Comparison of ENCODE assay signal across 13 cellular contexts in the genomic region with DNA sequence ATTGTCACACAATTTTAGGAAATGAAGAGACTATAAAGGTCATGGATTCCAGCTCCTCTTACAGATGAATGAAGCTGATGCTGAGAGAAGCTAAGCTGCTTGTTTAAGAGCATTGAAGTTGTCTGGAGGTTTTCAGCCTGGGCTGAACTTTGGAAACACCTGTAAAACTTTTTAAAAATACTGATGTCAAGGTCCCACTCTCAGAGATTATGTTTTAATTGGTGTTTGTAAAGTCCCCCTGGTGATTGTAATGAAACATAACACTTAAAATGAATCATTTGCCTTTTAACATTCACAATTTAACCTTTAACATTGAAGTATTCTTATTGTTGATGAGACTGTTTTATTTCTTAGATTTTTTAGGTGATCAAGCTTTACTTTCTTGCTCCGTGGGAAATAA. TPM values are rescaled to one million over a fixed set of nuclear protein-coding genes. Genes with fewer than 3 reads are reported as not detected.
A peak's percentile ranks its signal among the peaks of the same experiment; 100 is the strongest.
DNase-seq lines count a peak whose midpoint lies in the region; ATAC-seq and TF ChIP-seq lines count a peak whose summit lies in the region.
"Had no signal": no experiment of that assay in that cellular context is flagged by ENCODE, and none has a peak within 500 bp of the region (broad histone marks: within the 10 kb centered on the region; RNA-seq: fewer than 3 reads in every experiment).

No MANE protein-coding gene starts in this region.

- DNase-seq in stimulated activated naive CD8-positive, alpha-beta T cell treated with anti-CD3 and anti-CD28 coated beads, Interleukin-15, amount 100 ng/mL, for 72 hours, result no peak
- no peak for DNase-seq in PC-9
- DNase-seq in fibroblast of pulmonary artery (ENCODE audit: low read depth), result no peak
- DNase-seq in A172 (ENCODE audit: low spot score), result no peak
- no peak for DNase-seq in stimulated activated CD8-positive, alpha-beta memory T cell treated with anti-CD3 and anti-CD28 coated beads, Interleukin-4, amount 100 ng/mL, for 48 hours
- DNase-seq in SIG-M5 (lab: John Stamatoyannopoulos, UW), result no peak
- DNase-seq: amygdala, NCI-H2081, spleen had no signal

- no peak overlapping the region for H3K27ac Mint-ChIP-seq in stimulated activated naive CD8-positive, alpha-beta T cell treated with anti-CD3 and anti-CD28 coated beads, Interleukin-15, Interleukin-2, amounts not matched to agents 100 ng/mL and 50 ng/mL, for 24 hours
- peak overlapping the region in 1 of 2 donors; percentile 65 for H3K27ac Mint-ChIP-seq in stimulated activated naive CD8-positive, alpha-beta T cell treated with anti-CD3 and anti-CD28 coated beads, Interleukin-15, amount 100 ng/mL, for 72 hours

- CTCF ChIA-PET in PC-9 (lab: Charles Lee), result interaction anchor here (0.6 to 1.3 kb wide), 2 partner anchors 18 to 1070 kb away, joined by 3 to 11 read pairs; no protein-coding TSS in a partner anchor

- no TSS peak for BruUV-seq in PC-9 (replicated peaks; lab: Mats Ljungman, UMichigan)

- H3K4me3 ChIP-seq in PC-9, result no peak overlapping the region
- no peak overlapping the region for H3K4me3 ChIP-seq in fibroblast of pulmonary artery (replicated peaks; ENCODE audit: low read depth, low read length)
- H3K4me3 ChIP-seq: BLaER1 treated with 17β-estradiol and CSF1 and Interleukin-3, amounts not matched to agents 10 nM and 100 nM; spleen; vagina had no signal

- peaks cover 49% of the 10 kb centered on the region for H3K4me1 Mint-ChIP-seq in stimulated activated naive CD8-positive, alpha-beta T cell treated with anti-CD3 and anti-CD28 coated beads, Interleukin-15, Interleukin-2, amounts not matched to agents 100 ng/mL and 50 ng/mL, for 24 hours (ENCODE audit: low read depth)
- peaks cover 35% of the 10 kb centered on the region for H3K4me1 Mint-ChIP-seq in stimulated activated naive CD8-positive, alpha-beta T cell treated with anti-CD3 and anti-CD28 coated beads, Interleukin-15, amount 100 ng/mL, for 72 hours

- H3K27me3 Mint-ChIP-seq in stimulated activated naive CD8-positive, alpha-beta T cell treated with anti-CD3 and anti-CD28 coated beads, Interleukin-15, Interleukin-2, amounts not matched to agents 100 ng/mL and 50 ng/mL, for 24 hours, result no peaks in the 10 kb centered on the region
- H3K27me3 Mint-ChIP-seq in stimulated activated naive CD8-positive, alpha-beta T cell treated with anti-CD3 and anti-CD28 coated beads, Interleukin-15, amount 100 ng/mL, for 72 hours, result no peaks in the 10 kb centered on the region

- ATAC-seq in stimulated activated naive CD8-positive, alpha-beta T cell treated with anti-CD3 and anti-CD28 coated beads, Interleukin-15, amount 100 ng/mL, for 72 hours, result no peak
- no peak for ATAC-seq in GM21367 (IDR thresholded peaks at IDR 0.05; ENCODE audit: unreplicated experiment)

- H3K9me2 ChIP-seq in PC-9 (ENCODE audit: insufficient read depth), result no peaks in the 10 kb centered on the region

- H3K36me3 Mint-ChIP-seq in stimulated activated naive CD8-positive, alpha-beta T cell treated with anti-CD3 and anti-CD28 coated beads, Interleukin-15, Interleukin-2, amounts not matched to agents 100 ng/mL and 50 ng/mL, for 24 hours (ENCODE audit: low read depth), result peaks cover 23% of the 10 kb centered on the region

- peaks cover 19% of the 10 kb centered on the region; the same call in 1 of the 2 replicates for H3K4me1 ChIP-seq in PC-9 (replicated peaks; ENCODE audit: insufficient read depth)

- H3K4me2 ChIP-seq in PC-9, result no peak overlapping the region

- peaks cover 36% of the 10 kb centered on the region for H3K36me3 ChIP-seq in PC-9 (ENCODE audit: low read depth)
- H3K36me3 ChIP-seq: vagina had no signal

- no peak overlapping the region for H2AFZ ChIP-seq in PC-9

- H3K9me3 ChIP-seq in PC-9 (ENCODE audit: insufficient read depth, low read depth), result no peaks in the 10 kb centered on the region
- H3K9me3 ChIP-seq: BLaER1 treated with 17β-estradiol and CSF1 and Interleukin-3, amounts not matched to agents 10 nM and 100 nM; spleen; vagina had no signal

- TF ChIP-seq CTCF in PC-9 (conservative IDR thresholded peaks at IDR 0.05) (peak; percentile 50; the same call in 1 of the 2 replicates), fibroblast of pulmonary artery (IDR thresholded peaks at IDR 0.05; ENCODE audit: low read length, missing control alignments) (peak; percentile 5)

- no peaks in the 10 kb centered on the region for H3K27me3 ChIP-seq in PC-9 (ENCODE audit: insufficient read depth, low read depth)
- H3K27me3 ChIP-seq: BLaER1 treated with 17β-estradiol and CSF1 and Interleukin-3, amounts not matched to agents 10 nM and 100 nM; spleen; vagina had no signal

- peaks cover 99% of the 10 kb centered on the region for H3K79me2 ChIP-seq in PC-9 (ENCODE audit: low read depth)

- intact Hi-C loops in PC-9 (cut with micrococcal nuclease; ENCODE audit: unreplicated experiment), result loop anchor here (5.0 kb wide), 1 partner anchor 127 kb away; no protein-coding TSS in a partner anchor

- H3K4me3 Mint-ChIP-seq in stimulated activated naive CD8-positive, alpha-beta T cell treated with anti-CD3 and anti-CD28 coated beads, Interleukin-15, Interleukin-2, amounts not matched to agents 100 ng/mL and 50 ng/mL, for 24 hours, result peak overlapping the region; percentile 39
- no peak overlapping the region for H3K4me3 Mint-ChIP-seq in stimulated activated naive CD8-positive, alpha-beta T cell treated with anti-CD3 and anti-CD28 coated beads, Interleukin-15, amount 100 ng/mL, for 72 hours

- peak overlapping the region; percentile 11 for H3K27ac ChIP-seq in PC-9
- H3K27ac ChIP-seq: BLaER1 treated with 17β-estradiol and CSF1 and Interleukin-3, amounts not matched to agents 10 nM and 100 nM; vagina had no signal

- H4K20me1 ChIP-seq in PC-9 (ENCODE audit: insufficient read depth), result peaks cover 94% of the 10 kb centered on the region

- no peaks in the 10 kb centered on the region for H3K9me3 Mint-ChIP-seq in stimulated activated naive CD8-positive, alpha-beta T cell treated with anti-CD3 and anti-CD28 coated beads, Interleukin-15, Interleukin-2, amounts not matched to agents 100 ng/mL and 50 ng/mL, for 24 hours
- no peaks in the 10 kb centered on the region for H3K9me3 Mint-ChIP-seq in stimulated activated naive CD8-positive, alpha-beta T cell treated with anti-CD3 and anti-CD28 coated beads, Interleukin-15, amount 100 ng/mL, for 72 hours

- H3F3A ChIP-seq in PC-9 (ENCODE audit: insufficient read depth, low read depth), result peaks cover 47% of the 10 kb centered on the region

- POLR2A ChIA-PET in PC-9 (lab: Charles Lee; ENCODE audit: unreplicated experiment), result no interaction called here

RNA-seq across cellular contexts. Expression of gene RAD23B, which starts 16.4 kb away (rescaled TPM):
- 164 and 176 TPM in 2 replicates for total RNA-seq in PC-9 (2021)
- 135 and 142 TPM in 2 replicates for total RNA-seq in A172 (2014; rRNA removed; shearing (Covaris generic))
